8 cellular contexts compared by ENCODE assay signal in genomic region chr1:93681549-93682412, GRCh38. TPM values are rescaled to one million over a fixed set of nuclear protein-coding genes. Genes with fewer than 3 reads are reported as not detected.
DNase-seq lines count a peak whose midpoint lies in the region; ATAC-seq and TF ChIP-seq lines count a peak whose summit lies in the region.

TSS of gene BCAR3 (minus strand) at chr1:93681837. CDS start at chr1:93674930, 6,907 bp downstream.

- no peak for TF ChIP-seq EP300 in transverse colon (IDR thresholded peaks at IDR 0.05; ENCODE audit: low read depth)

- in situ Hi-C loops in transverse colon (cut with MboI; ENCODE audit: low pct_ligation_motif_present in 1 of 4, low pct_unique_long_range_greater_than_20kb in 1 of 4, low sequenced_read_pairs in 3 of 4), result no loop called here

- H3K27ac Mint-ChIP-seq in GM23338, result peak within 1 kb of the TSS; percentile 55; the same call in 1 of the 2 replicates

- H3F3A ChIP-seq in GM23338 (replicated peaks; ENCODE audit: low read depth), result 0 out of 2 replicates have a peak, but pooled peaks cover 3% of the 10 kb centered on the region

- H2AFZ ChIP-seq in GM23338, result peak within 1 kb of the TSS; percentile 98

- H3K36me3 ChIP-seq in GM23338 (ENCODE audit: insufficient read depth) (no peaks in the 10 kb centered on the region), mesodermal cell (ENCODE audit: control insufficient read depth, insufficient read depth, low read length) (peaks cover 19% of the 10 kb centered on the region), transverse colon (no peaks in the 10 kb centered on the region)

- H3K4me2 ChIP-seq in GM23338, result peak within 1 kb of the TSS; percentile 96

- peak within 1 kb of the TSS; percentile 82 for H3K4me3 Mint-ChIP-seq in activated T-cell treated with anti-CD3 and anti-CD28 coated beads, Interleukin-2, amount 50 U/mL, for 4 hours
- H3K4me3 Mint-ChIP-seq in GM23338, result peak within 1 kb of the TSS; percentile 85

- TF ChIP-seq CTCF in GM23338 (conservative IDR thresholded peaks at IDR 0.05; ENCODE audit: low read depth in 2 of 2) (peak in 1 of 2 experiments; percentile 28; a peak in 2 of 4 replicates), epithelial cell of esophagus (IDR thresholded peaks at IDR 0.05; ENCODE audit: insufficient read depth, low read depth, low read length, missing control alignments) (peak; percentile 10), transverse colon (IDR thresholded peaks at IDR 0.05) (peak in 1 of 5 experiments; percentile 19)

- no peak for DNase-seq in activated T-cell treated with anti-CD3 and anti-CD28 coated beads, Interleukin-2, amount 50 U/mL, for 4 hours
- no peak for DNase-seq in activated T-cell treated with anti-CD3 and anti-CD28 coated beads, Interleukin-2, amount 50 U/mL, for 1 hour
- DNase-seq in GM23338 (ENCODE audit: low spot score), result peak; percentile 87
- DNase-seq in LoVo (ENCODE audit: low spot score), result peak; percentile 82
- DNase-seq in T-helper 2 cell, result peak in 3 of 5 experiments; percentile 3 to 77 (median 13)
- DNase-seq in epithelial cell of esophagus (ENCODE audit: low read depth), result peak; percentile 84
- DNase-seq in transverse colon, result peak; percentile 78

- no peaks in the 10 kb centered on the region for H3K9me2 ChIP-seq in GM23338 (ENCODE audit: insufficient read depth)

- TF ChIP-seq POLR2A in transverse colon (IDR thresholded peaks at IDR 0.05), result peak; percentile 26

- H3K27ac ChIP-seq in GM23338 (ENCODE audit: low read depth), result no peak within 1 kb of the TSS
- peak within 1 kb of the TSS; percentile 71 for H3K27ac ChIP-seq in mesodermal cell (ENCODE audit: low read depth, low read length, severe bottlenecking)
- H3K27ac ChIP-seq in transverse colon, result peak within 1 kb of the TSS; percentile 77 to 86 (median 83)

- H3K4me3 ChIP-seq in GM23338 (peak within 1 kb of the TSS; percentile 72), epithelial cell of esophagus (ENCODE audit: low read length) (peak within 1 kb of the TSS; percentile 77), mesodermal cell (ENCODE audit: extremely low read depth, insufficient read depth, low read length, poor library complexity, severe bottlenecking) (peak within 1 kb of the TSS; percentile 80), transverse colon (peak within 1 kb of the TSS; percentile 54 to 93 (median 82))

- 0 to 1% methylated on average over 60 to 65 of the region's 75 CpGs for WGBS in mesodermal cell (ENCODE audit: insufficient coverage in 2 of 2), 2 experiments
- WGBS in transverse colon (ENCODE audit: low coverage in 1 of 2), 2 donors, result 3 to 15% methylated on average over 10 to 59 of the region's 75 CpGs

- 0 out of 2 replicates have a peak, but pooled peaks cover 2% of the 10 kb centered on the region for H4K20me1 ChIP-seq in GM23338 (replicated peaks; ENCODE audit: insufficient read depth)

- intact Hi-C loops in transverse colon (cut with DNase I; ENCODE audit: low total_unique reads), result no loop called here

- ATAC-seq in activated T-cell treated with anti-CD3 and anti-CD28 coated beads, Interleukin-2, amount 50 U/mL, for 4 hours, result peak; percentile 66 to 68
- ATAC-seq in GM23338, result peak; percentile 73

- H3K4me1 ChIP-seq in GM23338 (ENCODE audit: insufficient read depth), result peaks cover 11% of the 10 kb centered on the region
- H3K4me1 ChIP-seq in mesodermal cell (ENCODE audit: control insufficient read depth, insufficient read depth, low read length, poor library complexity, severe bottlenecking), result peaks cover 29% of the 10 kb centered on the region
- peaks cover 0 to 16% (median 10%) of the 10 kb centered on the region in 4 donors for H3K4me1 ChIP-seq in transverse colon

- no peaks in the 10 kb centered on the region for H3K9me3 Mint-ChIP-seq in activated T-cell treated with anti-CD3 and anti-CD28 coated beads, Interleukin-2, amount 50 U/mL, for 4 hours
- H3K9me3 Mint-ChIP-seq in GM23338, result no peaks in the 10 kb centered on the region

- peaks cover 9% of the 10 kb centered on the region for H3K4me1 Mint-ChIP-seq in activated T-cell treated with anti-CD3 and anti-CD28 coated beads, Interleukin-2, amount 50 U/mL, for 4 hours (ENCODE audit: low read depth)
- peaks cover 23% of the 10 kb centered on the region for H3K4me1 Mint-ChIP-seq in GM23338

- H3K36me3 Mint-ChIP-seq in activated T-cell treated with anti-CD3 and anti-CD28 coated beads, Interleukin-2, amount 50 U/mL, for 4 hours (ENCODE audit: insufficient read depth), result no peaks in the 10 kb centered on the region
- no peaks in the 10 kb centered on the region; the same call in 2 of the 3 replicates for H3K36me3 Mint-ChIP-seq in GM23338 (ENCODE audit: low read depth)

- peaks cover 30% of the 10 kb centered on the region for H3K27me3 ChIP-seq in GM23338 (ENCODE audit: insufficient read depth)
- H3K27me3 ChIP-seq in transverse colon, result no peaks in the 10 kb centered on the region

- peaks cover 46% of the 10 kb centered on the region for H3K27me3 Mint-ChIP-seq in activated T-cell treated with anti-CD3 and anti-CD28 coated beads, Interleukin-2, amount 50 U/mL, for 4 hours (ENCODE audit: low read depth)
- H3K27me3 Mint-ChIP-seq in GM23338 (ENCODE audit: insufficient read depth, low read depth, poor library complexity), result peaks cover 23% of the 10 kb centered on the region

- H3K9me3 ChIP-seq in mesodermal cell (ENCODE audit: control insufficient read depth, low read length) (no peaks in the 10 kb centered on the region), transverse colon (no peaks in the 10 kb centered on the region)

- H3K79me2 ChIP-seq in GM23338 (replicated peaks; ENCODE audit: insufficient read depth), result peaks cover 21% of the 10 kb centered on the region

TF ChIP-seq in GM23338, 12 proteins besides CTCF, POLR2A, EP300 and RAD21:
- TF ChIP-seq EZH2phosphoT487 (IDR thresholded peaks at IDR 0.05; ENCODE audit: unreplicated experiment) (no peak), ZNF114 (CRISPR knock-in tag; IDR thresholded peaks at IDR 0.05) (no peak), POLR2AphosphoS5 (IDR thresholded peaks at IDR 0.05; ENCODE audit: low read depth) (peak; percentile 36; the same call in 1 of the 2 replicates), STAT1 (IDR thresholded peaks at IDR 0.05; ENCODE audit: unreplicated experiment) (no peak)

RNA-seq across cellular contexts. Expression of gene BCAR3, which starts in this region (rescaled TPM):
- 1 to 10 TPM in 2 of 3 donors, under 1 TPM in 1; 0.53 to 1.7 (median 1.2) TPM for total RNA-seq in activated T-cell treated with anti-CD3 and anti-CD28 coated beads, Interleukin-2, amount 50 U/mL, for 4 hours
- 9.7 and 10.5 TPM in 2 replicates for total RNA-seq in GM23338 (2014; rRNA removed; shearing (Covaris generic))
- 5.4 and 5.5 TPM in 2 replicates for polyA plus RNA-seq in GM23338 (2016; fragmentation: Nextera tagmentation; extraction: Ambion mirVana)
- 38.3 TPM for polyA plus RNA-seq in mesodermal cell (2013, experiment 1 of 2)
- 40.0 TPM for polyA plus RNA-seq in mesodermal cell (2013, experiment 2 of 2)
- 10 to 100 TPM; 12.3 to 71.7 (median 40.5) TPM for total RNA-seq in transverse colon

Comparison
In these comparisons a context has a peak if more than half of its experiments do, and no peak if none do; other contexts are left out.
1. DNase-seq: peak in GM23338 (single experiment), LoVo (single experiment), T-helper 2 cell (3 of 5), epithelial cell of esophagus (single experiment) and transverse colon (single experiment); none in activated T-cell treated with anti-CD3 and anti-CD28 coated beads, Interleukin-2, amount 50 U/mL, for 4 hours (single experiment) and activated T-cell treated with anti-CD3 and anti-CD28 coated beads, Interleukin-2, amount 50 U/mL, for 1 hour (single experiment).
2. Peak in every context shown above with its lines, with median percentiles within 50 percentile points of each other: H3K4me3 ChIP-seq.